ENCODE assay signal across 7 cellular contexts in the genomic region with DNA sequence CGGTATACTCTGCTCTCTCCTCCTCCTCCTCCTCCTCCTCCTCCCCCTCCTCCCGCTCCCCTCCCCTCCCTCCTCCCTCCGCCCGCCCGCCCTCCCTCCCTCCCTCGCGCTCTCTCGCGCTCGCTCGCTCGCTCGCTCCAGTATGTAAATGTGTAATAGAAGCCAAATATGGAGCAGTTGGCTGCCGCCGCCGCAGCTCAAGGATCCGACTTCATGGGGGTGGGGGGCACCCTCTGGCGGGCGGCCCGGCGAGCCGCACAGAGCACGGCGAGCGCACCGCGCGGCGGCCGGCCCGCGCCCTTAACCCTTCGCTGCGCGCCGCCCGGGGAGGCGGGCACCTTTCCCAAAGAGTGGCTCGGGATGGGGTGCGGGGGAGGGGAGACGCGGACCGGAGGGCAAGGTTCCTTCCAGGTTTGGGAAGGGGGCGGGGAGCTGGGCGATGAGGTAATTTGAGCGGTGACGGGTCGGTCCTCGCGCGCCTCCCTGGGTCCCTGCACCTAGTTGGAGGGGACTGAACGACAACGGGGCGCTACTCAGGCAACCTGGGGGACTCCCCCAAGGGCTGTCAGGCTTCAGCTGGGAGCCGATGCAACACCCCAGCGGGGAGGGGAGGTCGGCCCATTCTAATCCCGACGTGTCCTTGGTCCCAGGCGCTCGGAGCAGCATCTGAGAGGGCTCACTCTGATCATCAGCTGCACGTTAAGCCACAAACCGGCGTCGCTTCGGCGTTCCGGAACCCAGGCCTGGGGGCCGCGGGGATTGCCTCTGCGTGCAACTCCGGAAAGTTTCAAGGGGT. TPM values are rescaled to one million over a fixed set of nuclear protein-coding genes. Genes with fewer than 3 reads are reported as not detected.
A peak's percentile ranks its signal among the peaks of the same experiment; 100 is the strongest.
DNase-seq lines count a peak whose midpoint lies in the region; TF ChIP-seq lines count a peak whose summit lies in the region.

No MANE protein-coding gene starts in this region.

- TF ChIP-seq CTCF in GM12875 (IDR thresholded peaks at IDR 0.05; ENCODE audit: borderline replicate concordance, insufficient read depth, low read depth, low read length) (peak; percentile 46), HFF-Myc (IDR thresholded peaks at IDR 0.05; ENCODE audit: low read depth, low read length, missing control alignments) (no peak), WERI-Rb-1 (IDR thresholded peaks at IDR 0.05; ENCODE audit: low read depth, low read length) (peak; percentile 46), breast epithelium (IDR thresholded peaks at IDR 0.05) (peak in 1 of 3 donors; percentile 14), spleen (IDR thresholded peaks at IDR 0.05 in 8 of 11, conservative IDR thresholded peaks at IDR 0.05 in 3 of 11) (peak in 7 of 11 experiments; percentile 4 to 54 (median 42))

- H3K9me3 ChIP-seq in WERI-Rb-1 (ENCODE audit: severe bottlenecking) (no peaks in the 10 kb centered on the region), breast epithelium (no peaks in the 10 kb centered on the region), spleen (no peaks in the 10 kb centered on the region)

- H3K27ac ChIP-seq in WERI-Rb-1, result no peak overlapping the region
- H3K27ac ChIP-seq in breast epithelium, result peak overlapping the region; percentile 97 to 99
- H3K27ac ChIP-seq in spleen, result peak overlapping the region; percentile 87 to 100 (median 99)

- peak overlapping the region; percentile 94 to 99 (median 98) for H3K27ac Mint-ChIP-seq in immature natural killer cell

- H3K36me3 ChIP-seq in WERI-Rb-1, result no peaks in the 10 kb centered on the region
- no peaks in the 10 kb centered on the region for H3K36me3 ChIP-seq in breast epithelium
- no peaks in the 10 kb centered on the region for H3K36me3 ChIP-seq in spleen

- H3K4me1 ChIP-seq in breast epithelium (peaks cover 0 to 3% of the 10 kb centered on the region in 2 donors), spleen (peaks cover 16 to 74% (median 51%) of the 10 kb centered on the region in 6 donors)

- H3K27me3 Mint-ChIP-seq in immature natural killer cell (ENCODE audit: low read depth in 3 of 3), result peaks cover 7 to 33% (median 32%) of the 10 kb centered on the region in 3 donors

- WGBS in spleen, 5 donors, result 0 to 1% (median 0%) methylated on average over 32 to 72 of the region's 72 CpGs

- H3K9me3 Mint-ChIP-seq in immature natural killer cell, result no peaks in the 10 kb centered on the region

- peaks cover 24% of the 10 kb centered on the region for H3K27me3 ChIP-seq in WERI-Rb-1 (ENCODE audit: insufficient read depth, low read depth, severe bottlenecking)
- no peaks in the 10 kb centered on the region for H3K27me3 ChIP-seq in breast epithelium
- H3K27me3 ChIP-seq in spleen (replicated peaks in 1 of 7), result no peaks in the 10 kb centered on the region

- peaks cover 0 to 4% (median 0%) of the 10 kb centered on the region in 3 donors for H3K36me3 Mint-ChIP-seq in immature natural killer cell

- peaks cover 56 to 75% of the 10 kb centered on the region in 2 donors for H3K4me1 Mint-ChIP-seq in immature natural killer cell

- peak; percentile 29 for TF ChIP-seq POLR2A in breast epithelium (IDR thresholded peaks at IDR 0.05)
- peak in 1 of 3 donors; percentile 64 for TF ChIP-seq POLR2A in spleen (IDR thresholded peaks at IDR 0.05)

- peak overlapping the region; percentile 91 to 99 (median 98) for H3K4me3 Mint-ChIP-seq in immature natural killer cell

- intact Hi-C loops in breast epithelium (cut with DNase I; ENCODE audit: low total_unique reads) (no loop called here), spleen (cut with DNase I; ENCODE audit: low total_unique reads) (loop anchor here (5.0 kb wide), 1 partner anchor 249 kb away; no protein-coding TSS in a partner anchor)

- peak overlapping the region; percentile 53 for H3K4me3 ChIP-seq in GM12875 (ENCODE audit: low read depth, low read length)
- H3K4me3 ChIP-seq in HFF-Myc (replicated peaks; ENCODE audit: low read depth, low read length), result peak overlapping the region; percentile 85
- H3K4me3 ChIP-seq in WERI-Rb-1 (ENCODE audit: low read depth, low read length), result peak overlapping the region; percentile 61
- peak overlapping the region; percentile 84 to 97 (median 93) for H3K4me3 ChIP-seq in breast epithelium
- peak overlapping the region; percentile 45 to 91 (median 75) for H3K4me3 ChIP-seq in spleen

- DNase-seq in HFF-Myc (ENCODE audit: extremely low read depth, low read depth) (no peak), NCI-H1048 (lab: John Stamatoyannopoulos, UW) (peak; percentile 58), WERI-Rb-1 (peak; percentile 86), breast epithelium (ENCODE audit: low spot score in 2 of 2) (peak; percentile 89 to 90), immature natural killer cell (peak; percentile 77 to 85 (median 80)), spleen (peak; percentile 96)

RNA-seq across cellular contexts. Expression of gene ATXN1, which starts 0.4 kb away (rescaled TPM):
- total RNA-seq in breast epithelium, result 10 to 100 TPM; 26.7 to 63.2 (median 37.4) TPM
- 10 to 100 TPM in 1 of 3 donors, 1 to 10 TPM in 2; 6.9 to 14.7 (median 8.0) TPM for polyA plus RNA-seq in immature natural killer cell
- 100 to 1,000 TPM in 2 of 7 donors, 10 to 100 TPM in 5; 64.3 to 123 (median 80.5) TPM for total RNA-seq in spleen
- polyA plus RNA-seq in spleen, result 1 to 10 TPM; 3.5 to 9.4 (median 5.1) TPM
